Comparison of ENCODE assay signal across 1 cellular context in the genomic region with DNA sequence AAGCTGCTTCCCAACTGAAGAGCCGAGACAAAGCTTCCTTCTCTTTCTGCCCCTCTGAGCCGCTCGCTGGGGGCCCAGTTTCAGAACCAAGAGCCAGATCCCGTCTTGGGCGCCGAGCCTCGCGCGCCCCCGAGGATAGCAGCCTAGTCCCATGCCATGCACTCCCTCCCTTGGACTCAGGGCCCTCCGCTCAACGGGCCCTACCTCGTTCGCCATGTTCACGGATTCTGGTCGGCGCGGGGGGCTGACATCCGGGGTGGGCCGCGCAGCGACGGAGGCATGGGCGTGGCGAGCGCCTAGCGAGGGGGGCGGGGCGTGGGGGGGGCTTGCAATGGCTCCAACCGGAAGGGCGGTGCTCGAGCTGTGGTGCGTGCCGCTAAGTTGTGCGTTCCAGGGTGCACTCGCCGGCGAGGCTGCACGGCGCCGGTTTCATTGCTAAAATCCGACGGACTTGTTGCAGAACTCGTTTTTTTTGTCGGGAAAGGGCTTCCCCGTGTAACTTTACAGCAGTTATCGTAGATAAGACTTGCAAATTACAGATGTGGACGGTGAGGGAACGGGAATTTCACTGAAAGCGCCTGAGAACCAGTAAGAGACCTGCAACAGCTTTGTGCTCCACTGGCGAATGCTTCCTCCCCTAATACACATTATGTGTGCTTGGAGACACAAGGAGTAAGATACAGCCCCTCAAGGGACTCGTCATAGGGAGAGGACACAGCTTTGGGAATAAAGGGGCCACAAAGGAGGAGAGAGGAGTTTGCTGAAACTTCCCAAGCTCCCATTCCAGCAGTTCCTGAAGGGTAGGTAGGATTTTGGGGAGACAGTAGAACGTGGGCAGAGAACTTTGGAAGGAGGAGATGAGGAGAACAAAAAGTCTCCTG.
TF ChIP-seq lines count a peak whose summit lies in the region.

A gene (minus strand): TSS at position 304 of the 881 bp plus-strand sequence. CDS start 88 bp downstream, at position 216.

TF ChIP-seq in HCT116, 20 proteins besides CTCF, POLR2A, EP300 and RAD21 (continued from another document):
- TF ChIP-seq, protein P1, sequence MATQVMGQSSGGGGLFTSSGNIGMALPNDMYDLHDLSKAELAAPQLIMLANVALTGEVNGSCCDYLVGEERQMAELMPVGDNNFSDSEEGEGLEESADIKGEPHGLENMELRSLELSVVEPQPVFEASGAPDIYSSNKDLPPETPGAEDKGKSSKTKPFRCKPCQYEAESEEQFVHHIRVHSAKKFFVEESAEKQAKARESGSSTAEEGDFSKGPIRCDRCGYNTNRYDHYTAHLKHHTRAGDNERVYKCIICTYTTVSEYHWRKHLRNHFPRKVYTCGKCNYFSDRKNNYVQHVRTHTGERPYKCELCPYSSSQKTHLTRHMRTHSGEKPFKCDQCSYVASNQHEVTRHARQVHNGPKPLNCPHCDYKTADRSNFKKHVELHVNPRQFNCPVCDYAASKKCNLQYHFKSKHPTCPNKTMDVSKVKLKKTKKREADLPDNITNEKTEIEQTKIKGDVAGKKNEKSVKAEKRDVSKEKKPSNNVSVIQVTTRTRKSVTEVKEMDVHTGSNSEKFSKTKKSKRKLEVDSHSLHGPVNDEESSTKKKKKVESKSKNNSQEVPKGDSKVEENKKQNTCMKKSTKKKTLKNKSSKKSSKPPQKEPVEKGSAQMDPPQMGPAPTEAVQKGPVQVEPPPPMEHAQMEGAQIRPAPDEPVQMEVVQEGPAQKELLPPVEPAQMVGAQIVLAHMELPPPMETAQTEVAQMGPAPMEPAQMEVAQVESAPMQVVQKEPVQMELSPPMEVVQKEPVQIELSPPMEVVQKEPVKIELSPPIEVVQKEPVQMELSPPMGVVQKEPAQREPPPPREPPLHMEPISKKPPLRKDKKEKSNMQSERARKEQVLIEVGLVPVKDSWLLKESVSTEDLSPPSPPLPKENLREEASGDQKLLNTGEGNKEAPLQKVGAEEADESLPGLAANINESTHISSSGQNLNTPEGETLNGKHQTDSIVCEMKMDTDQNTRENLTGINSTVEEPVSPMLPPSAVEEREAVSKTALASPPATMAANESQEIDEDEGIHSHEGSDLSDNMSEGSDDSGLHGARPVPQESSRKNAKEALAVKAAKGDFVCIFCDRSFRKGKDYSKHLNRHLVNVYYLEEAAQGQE (IDR thresholded peaks at IDR 0.05; ENCODE audit: low read depth) = no peak
- TF ChIP-seq ZFX (IDR thresholded peaks at IDR 0.05) (peak; percentile 42; the same call in 1 of the 2 replicates), SIN3A (IDR thresholded peaks at IDR 0.05; ENCODE audit: low read depth) (peak; percentile 79)
- TF ChIP-seq, protein P2, sequence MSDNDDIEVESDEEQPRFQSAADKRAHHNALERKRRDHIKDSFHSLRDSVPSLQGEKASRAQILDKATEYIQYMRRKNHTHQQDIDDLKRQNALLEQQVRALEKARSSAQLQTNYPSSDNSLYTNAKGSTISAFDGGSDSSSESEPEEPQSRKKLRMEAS (IDR thresholded peaks at IDR 0.05) = peak; percentile 86
